In genomic region chr11:65278351-65278750, GRCh38 we compare ENCODE assay signal across 1 cellular context.
TF ChIP-seq lines count a peak whose summit lies in the region.

No MANE protein-coding gene starts in this region.

TF ChIP-seq in endothelial cell of umbilical vein, 7 proteins besides CTCF, POLR2A, EP300 and RAD21:
- no peak for TF ChIP-seq MAX (IDR thresholded peaks at IDR 0.05; ENCODE audit: insufficient read depth, insufficient read length)
- TF ChIP-seq POLR2AphosphoS5 (IDR thresholded peaks at IDR 0.05; ENCODE audit: insufficient read depth, low read depth, low read length) = no peak
